In the genomic region with DNA sequence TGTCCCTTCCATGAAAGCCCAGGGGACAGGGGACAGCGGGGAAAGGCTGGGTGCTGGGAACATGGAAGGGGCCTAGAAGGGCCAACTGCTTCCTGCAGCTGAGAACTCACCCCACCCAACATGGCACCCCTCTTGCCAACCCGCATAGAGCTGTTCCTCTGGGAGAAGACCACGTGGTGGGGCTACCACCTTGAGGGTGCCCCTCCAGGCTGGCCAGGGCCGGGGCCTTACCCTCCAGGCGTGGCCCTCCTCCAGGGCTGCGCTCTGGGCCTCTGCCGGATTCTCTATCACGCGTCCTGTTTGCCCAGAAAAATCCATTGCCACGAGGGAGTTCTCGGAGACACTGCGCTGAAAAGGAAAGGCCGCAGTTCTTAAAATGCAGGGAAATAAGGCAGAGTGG, we compare ENCODE assay signal across 32 cellular contexts. TPM values are rescaled to one million over a fixed set of nuclear protein-coding genes. Genes with fewer than 3 reads are reported as not detected.
"Had no signal": no experiment of that assay in that cellular context is flagged by ENCODE, and none has a peak within 500 bp of the region (broad histone marks: within the 10 kb centered on the region; RNA-seq: fewer than 3 reads in every experiment).

No MANE protein-coding gene starts in this region.

- ATAC-seq: activated CD4-positive, alpha-beta T cell treated with anti-CD3 and anti-CD28 coated beads for 36 hours; activated CD8-positive, alpha-beta memory T cell treated with anti-CD3 and anti-CD28 coated beads, Interleukin-2, amount 10 ng/mL, durations not matched to agents 7 days and 5 days; activated CD8-positive, alpha-beta T cell treated with anti-CD3 and anti-CD28 coated beads, Interleukin-2, amount 10 ng/mL, durations not matched to agents 7 days and 5 days; body of pancreas; effector memory CD8-positive, alpha-beta T cell; foreskin keratinocyte; gastrocnemius medialis had no signal

- H3K27me3 ChIP-seq: body of pancreas, esophagus muscularis mucosa, foreskin keratinocyte, gastrocnemius medialis had no signal

- H3K4me1 ChIP-seq: body of pancreas, foreskin keratinocyte had no signal

- H3K9me3 ChIP-seq: body of pancreas, esophagus muscularis mucosa, gastrocnemius medialis had no signal

- FAIRE-seq: colon had no signal

- H3K27ac ChIP-seq: body of pancreas, esophagus muscularis mucosa, foreskin keratinocyte had no signal

- H3K4me3 ChIP-seq: body of pancreas, esophagus muscularis mucosa, gastrocnemius medialis had no signal

- DNase-seq: activated CD4-positive, alpha-beta memory T cell treated with anti-CD3 and anti-CD28 coated beads for 36 hours; activated CD4-positive, alpha-beta T cell treated with anti-CD3 and anti-CD28 coated beads for 36 hours; activated CD4-positive, alpha-beta T cell treated with anti-CD3 and anti-CD28 coated beads, Interleukin-2, amount 10 ng/mL, durations not matched to agents 24 days and 14 days; activated CD4-positive, CD25-positive, alpha-beta regulatory T cell; activated CD4-positive, CD25-positive, alpha-beta regulatory T cell treated with anti-CD3 and anti-CD28 coated beads, Interleukin-2, amount 50 U/mL, for 72 hours; activated CD8-positive, alpha-beta memory T cell treated with anti-CD3 and anti-CD28 coated beads, Interleukin-2, amount 10 ng/mL, durations not matched to agents 7 days and 5 days; activated CD8-positive, alpha-beta memory T cell treated with anti-CD3 and anti-CD28 coated beads, Interleukin-2, amount 50 U/mL, for 4 hours; activated CD8-positive, alpha-beta T cell treated with anti-CD3 and anti-CD28 coated beads, Interleukin-2, amount 10 ng/mL, durations not matched to agents 7 days and 5 days; activated effector memory CD4-positive, alpha-beta T cell treated with anti-CD3 and anti-CD28 coated beads, Interleukin-2, amount 50 U/mL, for 16 hours; activated naive CD4-positive, alpha-beta T cell treated with anti-CD3 and anti-CD28 coated beads for 36 hours; activated naive CD8-positive, alpha-beta T cell treated with anti-CD3 and anti-CD28 coated beads, Interleukin-2, amount 10 ng/mL, durations not matched to agents 7 days and 5 days; activated T-cell treated with anti-CD3 and anti-CD28 coated beads, Interleukin-2, amount 50 U/mL, for 1 hour; activated T-cell treated with anti-CD3 and anti-CD28 coated beads, Interleukin-2, amount 50 U/mL, for 48 hours; amniotic stem cell; anterior cingulate cortex; body of pancreas; caudate nucleus; cortex of kidney; dermis blood vessel endothelial cell; effector CD4-positive, alpha-beta T cell; effector memory CD8-positive, alpha-beta T cell; erythroblast; foreskin keratinocyte; gastrocnemius medialis; glutamatergic neuron; T-helper 2 cell had no signal

RNA-seq across cellular contexts. Expression of gene DDC, which starts 39.9 kb away (rescaled TPM):
- total RNA-seq: activated CD4-positive, alpha-beta memory T cell treated with anti-CD3 and anti-CD28 coated beads for 36 hours; activated CD8-positive, alpha-beta memory T cell treated with anti-CD3 and anti-CD28 coated beads, Interleukin-2, amount 10 ng/mL, durations not matched to agents 7 days and 5 days; activated CD8-positive, alpha-beta T cell treated with anti-CD3 and anti-CD28 coated beads, Interleukin-2, amount 10 ng/mL, durations not matched to agents 7 days and 5 days; activated naive CD8-positive, alpha-beta T cell treated with anti-CD3 and anti-CD28 coated beads, Interleukin-2, amount 10 ng/mL, durations not matched to agents 7 days and 5 days; activated T-helper 1 cell treated with anti-CD3 and anti-CD28 coated beads, Interleukin-12 subunit alpha, Interleukin-12 subunit beta, Interleukin-2, Interleukin-4 antibody, amounts not matched to agents 30 ng/mL and 10 ng/mL and 1 ng/mL, durations not matched to agents 14 hours and 24 hours and 36 hours; activated T-helper 2 cell treated with anti-CD3 and anti-CD28 coated beads, Interferon-gamma antibody, Interleukin-2, Interleukin-4, amounts not matched to agents 10 μg/mL and 5 μg/mL and 100 μg/mL, durations not matched to agents 14 hours and 24 hours and 36 hours; chondrocyte; esophagus muscularis mucosa; foreskin keratinocyte; T-helper 1 cell treated with Interleukin-12 subunit alpha and Interleukin-12 subunit beta and Interleukin-4 antibody, amounts not matched to agents 30 ng/mL and 1 ng/mL, for 36 hours had no signal
- polyA plus RNA-seq: foreskin keratinocyte had no signal
